9 cellular contexts compared by ENCODE assay signal in genomic region chr18:56329536-56329935, GRCh38.
"Had no signal": no experiment of that assay in that cellular context is flagged by ENCODE, and none has a peak within 500 bp of the region (broad histone marks: within the 10 kb centered on the region; RNA-seq: fewer than 3 reads in every experiment).

No MANE protein-coding gene starts in this region.

- ATAC-seq: HCT116 had no signal

- H3K27me3 Mint-ChIP-seq: IgD-negative memory B cell had no signal

- H3K4me3 Mint-ChIP-seq: HFFc6 had no signal

- H3K9me3 ChIP-seq: HAP-1 had no signal

- H3K9me3 Mint-ChIP-seq: HFFc6, IgD-negative memory B cell had no signal

- H3K4me3 ChIP-seq: GM23248, HAP-1 had no signal

- H2AFZ ChIP-seq: GM23248 had no signal

- FAIRE-seq: HTR-8/SVneo had no signal

- DNase-seq: GM23248, GOT3, H7, HFFc6, KBM-7 had no signal

- H3K4me1 Mint-ChIP-seq: IgD-negative memory B cell had no signal

- H3K36me3 ChIP-seq: HAP-1 had no signal

- H3K27ac Mint-ChIP-seq: HFFc6, IgD-negative memory B cell had no signal

- H3K27ac ChIP-seq: GM23248 had no signal

- H3K9ac ChIP-seq: GM23248 had no signal
